Comparison of ENCODE assay signal across 1 cellular context in genomic region chr7:92528188-92528957, GRCh38.
A peak's percentile ranks its signal among the peaks of the same experiment; 100 is the strongest.
TF ChIP-seq lines count a peak whose summit lies in the region.

Gene PEX1, minus strand, starts transcription at chr7:92528520. Its CDS starts 85 bp downstream, at chr7:92528435.
Gene RBM48, plus strand, starts transcription at chr7:92528795. Its CDS starts 19 bp downstream, at chr7:92528814.

TF ChIP-seq in HEK293, 187 proteins besides CTCF, POLR2A, EP300 and RAD21 (continued from another document):
- TF ChIP-seq ZNF658 (tag by site-specific recombination; IDR thresholded peaks at IDR 0.05) (no peak), ZNF747 (tag by site-specific recombination; IDR thresholded peaks at IDR 0.05) (no peak), ZNF555 (tag by site-specific recombination; conservative IDR thresholded peaks at IDR 0.05) (no peak), PRDM1 (tag by site-specific recombination; IDR thresholded peaks at IDR 0.05) (no peak), ZNF777 (tag by site-specific recombination; IDR thresholded peaks at IDR 0.05; ENCODE audit: borderline replicate concordance) (peak; percentile 84; the same call in 1 of the 2 replicates), WT1 (tag by site-specific recombination; IDR thresholded peaks at IDR 0.05) (peak; percentile 73), ZNF664 (tag by site-specific recombination; IDR thresholded peaks at IDR 0.05) (no peak), ZNF16 (tag by site-specific recombination; IDR thresholded peaks at IDR 0.05; ENCODE audit: low read depth) (no peak), ZNF324 (tag by site-specific recombination; IDR thresholded peaks at IDR 0.05) (0 out of 2 replicates have a peak, but pooled peaks have one; percentile 25), ZNF239 (tag by site-specific recombination; IDR thresholded peaks at IDR 0.05) (no peak), ZBTB7A (tag by site-specific recombination; IDR thresholded peaks at IDR 0.05; ENCODE audit: low read depth) (no peak), IKZF3 (tag by site-specific recombination; IDR thresholded peaks at IDR 0.05) (no peak)
- TF ChIP-seq, protein P1, sequence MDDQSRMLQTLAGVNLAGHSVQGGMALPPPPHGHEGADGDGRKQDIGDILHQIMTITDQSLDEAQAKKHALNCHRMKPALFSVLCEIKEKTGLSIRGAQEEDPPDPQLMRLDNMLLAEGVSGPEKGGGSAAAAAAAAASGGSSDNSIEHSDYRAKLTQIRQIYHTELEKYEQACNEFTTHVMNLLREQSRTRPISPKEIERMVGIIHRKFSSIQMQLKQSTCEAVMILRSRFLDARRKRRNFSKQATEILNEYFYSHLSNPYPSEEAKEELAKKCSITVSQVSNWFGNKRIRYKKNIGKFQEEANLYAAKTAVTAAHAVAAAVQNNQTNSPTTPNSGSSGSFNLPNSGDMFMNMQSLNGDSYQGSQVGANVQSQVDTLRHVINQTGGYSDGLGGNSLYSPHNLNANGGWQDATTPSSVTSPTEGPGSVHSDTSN (CRISPR knock-in tag; IDR thresholded peaks at IDR 0.05): peak; percentile 57; the same call in 1 of the 2 replicates
